ENCODE assay signal across 8 cellular contexts in genomic region chr13:78875792-78876580, GRCh38.
DNase-seq lines count a peak whose midpoint lies in the region; ATAC-seq, FAIRE-seq and TF ChIP-seq lines count a peak whose summit lies in the region.
"Had no signal": no experiment of that assay in that cellular context is flagged by ENCODE, and none has a peak within 500 bp of the region (broad histone marks: within the 10 kb centered on the region; RNA-seq: fewer than 3 reads in every experiment).

No MANE protein-coding gene starts in this region.

- TF ChIP-seq CTCF in GM12875 (IDR thresholded peaks at IDR 0.05; ENCODE audit: borderline replicate concordance, insufficient read depth, low read depth, low read length) (peak; percentile 37; the same call in 1 of the 2 replicates), K562 (IDR thresholded peaks at IDR 0.05 in 2 of 3, conservative IDR thresholded peaks at IDR 0.05 in 1 of 3; ENCODE audit: insufficient read depth in 2 of 3, low read depth in 1 of 3, low read length in 3 of 3) (peak in 1 of 3 experiments; percentile 13; a peak in 1 of 6 replicates), foreskin keratinocyte (conservative IDR thresholded peaks at IDR 0.05) (no peak)

- ATAC-seq in GM19395 (IDR thresholded peaks at IDR 0.05; ENCODE audit: unreplicated experiment) (peak; percentile 58), HG03469 (IDR thresholded peaks at IDR 0.05; ENCODE audit: unreplicated experiment) (peak; percentile 69), K562 (0 out of 3 replicates have a peak, but pooled peaks have one; percentile 45), foreskin keratinocyte (no peak)
- ATAC-seq: left lung had no signal

- H2AFZ ChIP-seq in K562 (ENCODE audit: low read depth, low read length) = no peak overlapping the region

- H3K4me2 ChIP-seq in K562 (ENCODE audit: insufficient read depth, low read length) = no peak overlapping the region

- no peaks in the 10 kb centered on the region for H3K36me3 ChIP-seq in K562 (ENCODE audit: control insufficient read depth, insufficient read depth, low read length)
- H3K36me3 ChIP-seq: left lung had no signal

- TF ChIP-seq POLR2A in K562 (conservative IDR thresholded peaks at IDR 0.05) = no peak

- peak in 1 of 4 experiments; percentile 6 for DNase-seq in K562 (ENCODE audit: extremely low read depth in 1 of 4, low spot score in 3 of 4)
- DNase-seq in T1000 (lab: John Stamatoyannopoulos, UW) = no peak
- DNase-seq in globus pallidus (ENCODE audit: low spot score) = no peak
- no peak for DNase-seq in foreskin keratinocyte

- H3K79me2 ChIP-seq in K562 (ENCODE audit: control insufficient read depth, insufficient read depth, low read length) = no peaks in the 10 kb centered on the region

- BruUV-seq in K562 (replicated peaks; lab: Mats Ljungman, UMichigan) = no TSS peak

- H3K27me3 ChIP-seq in K562 (ENCODE audit: control insufficient read depth in 2 of 2, insufficient read depth in 2 of 2, low read length in 2 of 2) (no peaks in the 10 kb centered on the region), foreskin keratinocyte (no peaks in the 10 kb centered on the region)
- H3K27me3 ChIP-seq: left lung had no signal

- no peaks in the 10 kb centered on the region for H3K9me3 ChIP-seq in K562 (replicated peaks; ENCODE audit: control insufficient read depth, insufficient read depth, low read depth, low read length)
- H3K9me3 ChIP-seq: left lung had no signal

- POLR2A ChIA-PET in K562 (lab: Yijun Ruan, JAX) = no interaction called here

- H3K9me1 ChIP-seq in K562 (ENCODE audit: control insufficient read depth, insufficient read depth, low read length) = no peaks in the 10 kb centered on the region

- intact Hi-C loops in K562 (cut with micrococcal nuclease) = no loop called here

- H3K4me1 ChIP-seq in K562 (replicated peaks in 1 of 2; ENCODE audit: control insufficient read depth in 2 of 2, insufficient read depth in 2 of 2, low read length in 2 of 2) (no peaks in the 10 kb centered on the region), foreskin keratinocyte (no peaks in the 10 kb centered on the region)
- H3K4me1 ChIP-seq: left lung had no signal

- CTCF ChIA-PET in K562 (lab: Yijun Ruan, JAX; ENCODE audit: low intra/inter-chr PET ratio) = no interaction called here

- no peak overlapping the region for H3K9ac ChIP-seq in K562 (ENCODE audit: insufficient read depth in 1 of 2, low read depth in 2 of 2, low read length in 2 of 2)

- WGBS in K562 (ENCODE audit: insufficient coverage, low coverage, missing lambda C conversion rate) = 0% methylated on average over 10 of the region's 12 CpGs

- H3K4me3 ChIP-seq in GM12875 (ENCODE audit: low read depth, low read length) = no peak overlapping the region
- H3K4me3 ChIP-seq in K562 = no peak overlapping the region
- H3K4me3 ChIP-seq: left lung had no signal

- no peak for TF ChIP-seq EP300 in K562 (IDR thresholded peaks at IDR 0.05; ENCODE audit: low read length)

- FAIRE-seq in K562 (lab: Jason Lieb, UNC) = no peak

- H4K20me1 ChIP-seq in K562 (replicated peaks; ENCODE audit: control insufficient read depth, insufficient read depth, low read length) = no peaks in the 10 kb centered on the region

- in situ Hi-C loops in K562 (cut with MboI) = no loop called here

- TF ChIP-seq RAD21 in K562 (CRISPR knock-in tag; conservative IDR thresholded peaks at IDR 0.05 in 1 of 2, IDR thresholded peaks at IDR 0.05 in 1 of 2) = no peak

- H3K27ac ChIP-seq in K562 (ENCODE audit: extremely low read depth, low read depth, low read length) (no peak overlapping the region), foreskin keratinocyte (no peak overlapping the region)
- H3K27ac ChIP-seq: left lung had no signal

TF ChIP-seq in K562, 482 proteins besides CTCF, POLR2A, EP300 and RAD21:
- TF ChIP-seq KLF1 (tag; IDR thresholded peaks at IDR 0.05) (no peak), POLR2AphosphoS2 (IDR thresholded peaks at IDR 0.05; ENCODE audit: low read length) (no peak), FOXJ3 (CRISPR knock-in tag; IDR thresholded peaks at IDR 0.05) (no peak), KLF6 (CRISPR knock-in tag; IDR thresholded peaks at IDR 0.05; ENCODE audit: borderline replicate concordance) (no peak), CHD7 (IDR thresholded peaks at IDR 0.05; ENCODE audit: low read depth, low read length) (no peak), SNRNP70 (optimal IDR thresholded peaks at IDR 0.05; ENCODE audit: low read depth, low read length) (no peak), RFX7 (CRISPR knock-in tag; IDR thresholded peaks at IDR 0.05) (no peak)
